In the genomic region with DNA sequence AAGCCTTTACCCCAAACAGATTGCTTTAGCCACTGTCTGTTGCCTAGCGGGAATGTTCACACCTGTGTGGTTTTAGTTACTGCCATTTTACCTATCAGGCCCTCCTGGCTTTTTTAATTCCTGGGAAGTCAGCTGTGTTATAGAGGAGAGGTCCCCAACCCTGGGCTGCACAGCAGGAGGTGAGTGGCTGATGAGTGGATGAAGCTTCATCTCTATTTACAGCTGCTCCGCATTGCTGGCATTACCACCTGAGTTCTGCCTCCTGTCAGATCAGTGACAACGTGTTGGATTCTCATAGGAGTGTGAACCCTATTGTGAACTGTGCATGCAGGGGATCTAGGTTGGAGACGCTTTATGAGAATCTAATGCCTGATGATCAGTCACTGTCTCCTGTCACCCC, we compare ENCODE assay signal across 22 cellular contexts.
DNase-seq lines count a peak whose midpoint lies in the region; ATAC-seq, FAIRE-seq and TF ChIP-seq lines count a peak whose summit lies in the region.
"Had no signal": no experiment of that assay in that cellular context is flagged by ENCODE, and none has a peak within 500 bp of the region (broad histone marks: within the 10 kb centered on the region; RNA-seq: fewer than 3 reads in every experiment).

No MANE protein-coding gene starts in this region.

- no peak overlapping the region for H3K4me3 ChIP-seq in lower lobe of right lung
- no peak overlapping the region for H3K4me3 ChIP-seq in kidney (ENCODE audit: low read length in 2 of 2)
- H3K4me3 ChIP-seq: BLaER1 treated with 17β-estradiol and CSF1 and Interleukin-3, amounts not matched to agents 10 nM and 100 nM; colonic mucosa; GM23248 had no signal

- no peaks in the 10 kb centered on the region for H3K9me3 ChIP-seq in lower lobe of right lung
- H3K9me3 ChIP-seq in kidney (ENCODE audit: control insufficient read depth in 1 of 2, low read length in 2 of 2), result no peaks in the 10 kb centered on the region
- H3K9me3 ChIP-seq: colonic mucosa had no signal

- CTCF ChIA-PET in WTC11 (lab: Charles Lee), result no interaction called here

- H3K4me1 ChIP-seq in lower lobe of right lung (peaks cover 82% of the 10 kb centered on the region), kidney (ENCODE audit: control insufficient read depth in 1 of 2, insufficient read depth in 1 of 2, low read depth in 1 of 2, low read length in 2 of 2) (peaks cover 10 to 12% of the 10 kb centered on the region in 2 donors)
- H3K4me1 ChIP-seq: colonic mucosa had no signal

- no peak for ATAC-seq in activated T-cell treated with anti-CD3 and anti-CD28 coated beads, Interleukin-2, amount 50 U/mL, for 4 hours
- peak; percentile 30; the same call in 1 of the 2 replicates for ATAC-seq in WTC11
- no peak for ATAC-seq in lower lobe of right lung
- no peak for ATAC-seq in stimulated activated effector memory CD8-positive, alpha-beta T cell treated with anti-CD3 and anti-CD28 coated beads, Interleukin-12 subunit alpha, Interleukin-12 subunit beta, amount 100 ng/mL, for 72 hours
- ATAC-seq: activated CD4-positive, alpha-beta T cell treated with anti-CD3 and anti-CD28 coated beads for 36 hours had no signal

- FAIRE-seq in kidney (lab: Jason Lieb, UNC), result no peak

- peaks cover 9% of the 10 kb centered on the region for H3K36me3 ChIP-seq in lower lobe of right lung
- H3K36me3 ChIP-seq in kidney (ENCODE audit: control insufficient read depth in 1 of 2, insufficient read depth in 2 of 2, low read length in 2 of 2), result no peaks in the 10 kb centered on the region
- H3K36me3 ChIP-seq: colonic mucosa had no signal

- intact Hi-C loops in lower lobe of right lung (cut with DNase I), result no loop called here
- intact Hi-C loops in kidney (cut with DNase I), result no loop called here

- H3K36me3 Mint-ChIP-seq in activated T-cell treated with anti-CD3 and anti-CD28 coated beads, Interleukin-2, amount 50 U/mL, for 24 hours (ENCODE audit: low read depth), result peaks cover 75% of the 10 kb centered on the region
- H3K36me3 Mint-ChIP-seq in activated T-cell treated with anti-CD3 and anti-CD28 coated beads, Interleukin-2, amount 50 U/mL, for 4 hours (ENCODE audit: insufficient read depth), result peaks cover 41% of the 10 kb centered on the region
- peaks cover 4% of the 10 kb centered on the region; the same call in 1 of the 2 replicates for H3K36me3 Mint-ChIP-seq in WTC11
- H3K36me3 Mint-ChIP-seq in stimulated activated effector memory CD8-positive, alpha-beta T cell treated with anti-CD3 and anti-CD28 coated beads, Interleukin-12 subunit alpha, Interleukin-12 subunit beta, amount 100 ng/mL, for 72 hours, result peaks cover 78% of the 10 kb centered on the region

- H3K9ac ChIP-seq in kidney (ENCODE audit: low read length in 2 of 2), result no peak overlapping the region
- H3K9ac ChIP-seq: BLaER1 treated with 17β-estradiol and CSF1 and Interleukin-3, amounts not matched to agents 10 nM and 100 nM; GM23248 had no signal

- peak overlapping the region; percentile 60 for H3K27ac Mint-ChIP-seq in activated T-cell treated with anti-CD3 and anti-CD28 coated beads, Interleukin-2, amount 50 U/mL, for 24 hours
- H3K27ac Mint-ChIP-seq in WTC11, result 0 out of 2 replicates have a peak overlapping the region, but pooled peaks have one; percentile 19
- H3K27ac Mint-ChIP-seq in stimulated activated effector memory CD8-positive, alpha-beta T cell treated with anti-CD3 and anti-CD28 coated beads, Interleukin-12 subunit alpha, Interleukin-12 subunit beta, amount 100 ng/mL, for 72 hours, result peak overlapping the region; percentile 58

- TF ChIP-seq CTCF in WTC11 (IDR thresholded peaks at IDR 0.05) (no peak), lower lobe of right lung (IDR thresholded peaks at IDR 0.05) (no peak), GM20000 (IDR thresholded peaks at IDR 0.05; ENCODE audit: extremely low read depth, missing control alignments) (no peak), kidney (IDR thresholded peaks at IDR 0.05; ENCODE audit: borderline replicate concordance, extremely low read depth, insufficient read depth) (no peak)

- H3K9me3 Mint-ChIP-seq in activated T-cell treated with anti-CD3 and anti-CD28 coated beads, Interleukin-2, amount 50 U/mL, for 24 hours, result no peaks in the 10 kb centered on the region
- H3K9me3 Mint-ChIP-seq in activated T-cell treated with anti-CD3 and anti-CD28 coated beads, Interleukin-2, amount 50 U/mL, for 4 hours, result no peaks in the 10 kb centered on the region
- H3K9me3 Mint-ChIP-seq in WTC11, result peaks cover 6% of the 10 kb centered on the region
- H3K9me3 Mint-ChIP-seq in stimulated activated effector memory CD8-positive, alpha-beta T cell treated with anti-CD3 and anti-CD28 coated beads, Interleukin-12 subunit alpha, Interleukin-12 subunit beta, amount 100 ng/mL, for 72 hours, result no peaks in the 10 kb centered on the region

- peaks cover 81% of the 10 kb centered on the region for H3K4me1 Mint-ChIP-seq in activated T-cell treated with anti-CD3 and anti-CD28 coated beads, Interleukin-2, amount 50 U/mL, for 24 hours (ENCODE audit: low read depth)
- peaks cover 69% of the 10 kb centered on the region for H3K4me1 Mint-ChIP-seq in activated T-cell treated with anti-CD3 and anti-CD28 coated beads, Interleukin-2, amount 50 U/mL, for 4 hours (ENCODE audit: low read depth)
- peaks cover 46% of the 10 kb centered on the region for H3K4me1 Mint-ChIP-seq in WTC11
- H3K4me1 Mint-ChIP-seq in stimulated activated effector memory CD8-positive, alpha-beta T cell treated with anti-CD3 and anti-CD28 coated beads, Interleukin-12 subunit alpha, Interleukin-12 subunit beta, amount 100 ng/mL, for 72 hours, result peaks cover 38% of the 10 kb centered on the region

- POLR2A ChIA-PET in WTC11 (lab: Charles Lee), result no interaction called here

- DNase-seq in activated T-cell treated with anti-CD3 and anti-CD28 coated beads, Interleukin-2, amount 50 U/mL, for 24 hours, result no peak
- DNase-seq in activated T-cell treated with anti-CD3 and anti-CD28 coated beads, Interleukin-2, amount 50 U/mL, for 4 hours, result no peak
- DNase-seq in WTC11 (ENCODE audit: low spot score) (peak; percentile 18), lower lobe of right lung (no peak), GM20000 (ENCODE audit: low spot score) (no peak), kidney (no peak), CD1c-positive myeloid dendritic cell (ENCODE audit: extremely low spot score) (no peak)
- DNase-seq in stimulated activated effector memory CD8-positive, alpha-beta T cell treated with anti-CD3 and anti-CD28 coated beads, Interleukin-12 subunit alpha, Interleukin-12 subunit beta, amount 100 ng/mL, for 72 hours (ENCODE audit: low spot score in 2 of 2), result no peak
- DNase-seq: activated CD4-positive, alpha-beta T cell treated with anti-CD3 and anti-CD28 coated beads for 36 hours; activated naive CD4-positive, alpha-beta T cell treated with anti-CD3 and anti-CD28 coated beads, Interleukin-2, amount 50 U/mL, for 16 hours; brain microvascular endothelial cell; colonic mucosa; DMS153; GDM1; GM23248; islet precursor cell; midbrain; NCI-H1092; NCI-H2029; NCI-H524; stimulated activated naive CD4-positive, alpha-beta T cell treated with Interleukin-2 at 50 U/mL for 16 hours had no signal

- H3K27me3 ChIP-seq in lower lobe of right lung (ENCODE audit: low read depth), result no peaks in the 10 kb centered on the region
- H3K27me3 ChIP-seq: BLaER1 treated with 17β-estradiol and CSF1 and Interleukin-3, amounts not matched to agents 10 nM and 100 nM; brain microvascular endothelial cell; colonic mucosa had no signal

- H3K27ac ChIP-seq in lower lobe of right lung (peak overlapping the region; percentile 33), kidney (ENCODE audit: low read depth in 2 of 2, low read length in 2 of 2) (no peak overlapping the region)
- H3K27ac ChIP-seq: BLaER1 treated with 17β-estradiol and CSF1 and Interleukin-3, amounts not matched to agents 10 nM and 100 nM; brain microvascular endothelial cell; colonic mucosa; GM23248 had no signal

- no peak overlapping the region for H3K4me3 Mint-ChIP-seq in activated T-cell treated with anti-CD3 and anti-CD28 coated beads, Interleukin-2, amount 50 U/mL, for 24 hours
- no peak overlapping the region for H3K4me3 Mint-ChIP-seq in activated T-cell treated with anti-CD3 and anti-CD28 coated beads, Interleukin-2, amount 50 U/mL, for 4 hours
- no peak overlapping the region for H3K4me3 Mint-ChIP-seq in WTC11
- H3K4me3 Mint-ChIP-seq in stimulated activated effector memory CD8-positive, alpha-beta T cell treated with anti-CD3 and anti-CD28 coated beads, Interleukin-12 subunit alpha, Interleukin-12 subunit beta, amount 100 ng/mL, for 72 hours, result no peak overlapping the region
- H3K4me3 Mint-ChIP-seq: activated CD4-positive, alpha-beta T cell treated with anti-CD3 and anti-CD28 coated beads for 36 hours had no signal

- no peaks in the 10 kb centered on the region for H3K27me3 Mint-ChIP-seq in activated T-cell treated with anti-CD3 and anti-CD28 coated beads, Interleukin-2, amount 50 U/mL, for 24 hours
- no peaks in the 10 kb centered on the region for H3K27me3 Mint-ChIP-seq in activated T-cell treated with anti-CD3 and anti-CD28 coated beads, Interleukin-2, amount 50 U/mL, for 4 hours (ENCODE audit: low read depth)
- H3K27me3 Mint-ChIP-seq in WTC11 (ENCODE audit: low read depth), result no peaks in the 10 kb centered on the region
- H3K27me3 Mint-ChIP-seq: activated CD4-positive, alpha-beta T cell treated with anti-CD3 and anti-CD28 coated beads for 36 hours had no signal

TF ChIP-seq in WTC11, 78 proteins besides CTCF, POLR2A, EP300 and RAD21 (continues in another document):
- TF ChIP-seq, protein P1, sequence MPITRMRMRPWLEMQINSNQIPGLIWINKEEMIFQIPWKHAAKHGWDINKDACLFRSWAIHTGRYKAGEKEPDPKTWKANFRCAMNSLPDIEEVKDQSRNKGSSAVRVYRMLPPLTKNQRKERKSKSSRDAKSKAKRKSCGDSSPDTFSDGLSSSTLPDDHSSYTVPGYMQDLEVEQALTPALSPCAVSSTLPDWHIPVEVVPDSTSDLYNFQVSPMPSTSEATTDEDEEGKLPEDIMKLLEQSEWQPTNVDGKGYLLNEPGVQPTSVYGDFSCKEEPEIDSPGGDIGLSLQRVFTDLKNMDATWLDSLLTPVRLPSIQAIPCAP (CRISPR knock-in tag; IDR thresholded peaks at IDR 0.05), result no peak
- TF ChIP-seq, protein P2, sequence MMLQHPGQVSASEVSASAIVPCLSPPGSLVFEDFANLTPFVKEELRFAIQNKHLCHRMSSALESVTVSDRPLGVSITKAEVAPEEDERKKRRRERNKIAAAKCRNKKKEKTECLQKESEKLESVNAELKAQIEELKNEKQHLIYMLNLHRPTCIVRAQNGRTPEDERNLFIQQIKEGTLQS (CRISPR knock-in tag; conservative IDR thresholded peaks at IDR 0.05), result no peak
- no peak for TF ChIP-seq KAT7 (CRISPR knock-in tag; IDR thresholded peaks at IDR 0.05; ENCODE audit: borderline replicate concordance)
- TF ChIP-seq, protein P3, sequence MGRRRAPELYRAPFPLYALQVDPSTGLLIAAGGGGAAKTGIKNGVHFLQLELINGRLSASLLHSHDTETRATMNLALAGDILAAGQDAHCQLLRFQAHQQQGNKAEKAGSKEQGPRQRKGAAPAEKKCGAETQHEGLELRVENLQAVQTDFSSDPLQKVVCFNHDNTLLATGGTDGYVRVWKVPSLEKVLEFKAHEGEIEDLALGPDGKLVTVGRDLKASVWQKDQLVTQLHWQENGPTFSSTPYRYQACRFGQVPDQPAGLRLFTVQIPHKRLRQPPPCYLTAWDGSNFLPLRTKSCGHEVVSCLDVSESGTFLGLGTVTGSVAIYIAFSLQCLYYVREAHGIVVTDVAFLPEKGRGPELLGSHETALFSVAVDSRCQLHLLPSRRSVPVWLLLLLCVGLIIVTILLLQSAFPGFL (CRISPR knock-in tag; IDR thresholded peaks at IDR 0.05; ENCODE audit: borderline replicate concordance), result no peak
